25 cellular contexts compared by ENCODE assay signal in the genomic region with DNA sequence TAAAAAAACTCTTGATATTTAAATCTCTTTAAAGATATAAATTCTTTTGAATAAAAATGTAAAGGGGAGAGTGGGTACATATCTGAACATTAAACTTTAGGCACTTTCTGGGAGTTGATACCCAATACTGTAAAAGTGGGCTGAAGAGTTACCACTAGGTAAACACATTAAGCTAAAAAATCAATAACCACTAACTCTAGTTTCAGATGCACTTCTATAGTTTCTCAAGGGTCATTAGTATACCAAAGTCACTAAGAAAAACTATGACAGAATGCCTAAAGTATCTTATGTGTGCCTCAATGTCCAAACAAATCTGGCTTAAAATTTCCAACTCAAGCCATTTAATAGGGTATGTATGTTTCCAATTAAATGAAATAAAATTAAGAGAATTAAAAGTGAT. TPM values are rescaled to one million over a fixed set of nuclear protein-coding genes. Genes with fewer than 3 reads are reported as not detected.
"Had no signal": no experiment of that assay in that cellular context is flagged by ENCODE, and none has a peak within 500 bp of the region (broad histone marks: within the 10 kb centered on the region; RNA-seq: fewer than 3 reads in every experiment).

No MANE protein-coding gene starts in this region.

- H3K27me3 ChIP-seq: ascending aorta, body of pancreas had no signal

- H3K4me3 ChIP-seq: ascending aorta, body of pancreas, SK-N-MC had no signal

- H3K9me3 ChIP-seq: ascending aorta, body of pancreas had no signal

- H3K4me1 ChIP-seq: ascending aorta, body of pancreas had no signal

- H3K27ac ChIP-seq: ascending aorta, body of pancreas, SK-N-MC, VCaP had no signal

- ATAC-seq: activated naive CD4-positive, alpha-beta T cell treated with anti-CD3 and anti-CD28 coated beads, Interleukin-2, amount 50 U/mL, for 72 hours; activated naive CD8-positive, alpha-beta T cell treated with anti-CD3 and anti-CD28 coated beads, Interleukin-2, amount 50 U/mL, for 24 hours; activated T-cell treated with anti-CD3 and anti-CD28 coated beads, Interleukin-2, amount 50 U/mL, for 4 hours; body of pancreas; Right ventricle myocardium inferior; T-cell had no signal

- DNase-seq: activated CD4-positive, alpha-beta memory T cell treated with anti-CD3 and anti-CD28 coated beads for 36 hours; activated CD4-positive, alpha-beta T cell treated with anti-CD3 and anti-CD28 coated beads, Interleukin-2, amount 10 ng/mL, durations not matched to agents 7 days and 5 days; activated CD4-positive, CD25-positive, alpha-beta regulatory T cell; activated effector memory CD4-positive, alpha-beta T cell treated with anti-CD3 and anti-CD28 coated beads, Interleukin-2, amount 50 U/mL, for 16 hours; activated naive CD4-positive, alpha-beta T cell treated with Interleukin-2 at 50 U/mL for 16 hours; activated naive CD8-positive, alpha-beta T cell treated with anti-CD3 and anti-CD28 coated beads, Interleukin-2, amount 50 U/mL, for 24 hours; activated T-cell treated with anti-CD3 and anti-CD28 coated beads, Interleukin-2, amount 50 U/mL, for 4 hours; amniotic stem cell; body of pancreas; NCI-H1092; NCI-H1417; NCI-H1694; NCI-H2029; NCI-H2171; NCI-H2227 treated with DMSO at 0.1 percent for 48 hours; NCI-H526; NCI-H774; RPMI8226; T-cell; T-helper 2 cell had no signal

RNA-seq across cellular contexts. Expression of a gene that starts 48.8 kb away (rescaled TPM):
- total RNA-seq: activated CD4-positive, alpha-beta memory T cell treated with anti-CD3 and anti-CD28 coated beads for 36 hours; activated CD4-positive, alpha-beta T cell treated with anti-CD3 and anti-CD28 coated beads, Interleukin-2, amount 10 ng/mL, durations not matched to agents 7 days and 5 days; activated naive CD4-positive, alpha-beta T cell treated with anti-CD3 and anti-CD28 coated beads, Interleukin-2, amount 50 U/mL, for 72 hours; activated T-cell treated with anti-CD3 and anti-CD28 coated beads, Interleukin-2, amount 50 U/mL, for 4 hours had no signal
